In the genomic region with DNA sequence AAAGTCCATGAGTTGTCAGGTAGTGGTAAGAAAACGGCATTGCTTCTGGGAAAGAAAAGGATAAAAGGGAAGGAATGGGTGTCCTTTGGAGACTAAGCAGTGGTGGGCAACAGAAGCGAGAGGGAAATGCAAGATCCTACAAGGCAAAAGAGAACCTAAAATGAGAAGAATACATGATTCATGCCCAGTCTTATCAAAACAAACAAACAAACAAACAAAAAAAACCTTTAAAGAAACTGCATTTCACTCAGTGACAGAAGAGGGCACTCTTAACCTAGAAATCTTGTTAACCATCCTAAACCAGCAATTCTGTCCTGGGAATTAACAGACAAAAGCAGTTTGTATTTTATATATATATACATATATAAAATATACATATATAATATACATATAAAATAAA, we compare ENCODE assay signal across 9 cellular contexts.
DNase-seq lines count a peak whose midpoint lies in the region; ATAC-seq, FAIRE-seq and TF ChIP-seq lines count a peak whose summit lies in the region.
"Had no signal": no experiment of that assay in that cellular context is flagged by ENCODE, and none has a peak within 500 bp of the region (broad histone marks: within the 10 kb centered on the region; RNA-seq: fewer than 3 reads in every experiment).

No MANE protein-coding gene starts in this region.

- H3K9me3 ChIP-seq in left ventricle myocardium inferior (replicated peaks): no peaks in the 10 kb centered on the region
- H3K9me3 ChIP-seq in PC-9 (ENCODE audit: insufficient read depth, low read depth): no peaks in the 10 kb centered on the region
- H3K9me3 ChIP-seq in small intestine (ENCODE audit: control insufficient read depth, low read depth): no peaks in the 10 kb centered on the region

- H3K27me3 ChIP-seq in left ventricle myocardium inferior (ENCODE audit: low read depth) (no peaks in the 10 kb centered on the region), PC-9 (ENCODE audit: insufficient read depth, low read depth) (no peaks in the 10 kb centered on the region), small intestine (ENCODE audit: control insufficient read depth in 2 of 2, insufficient read depth in 2 of 2, low read length in 2 of 2) (no peaks in the 10 kb centered on the region)

- ATAC-seq in left cardiac atrium (no peak), GM21381 (IDR thresholded peaks at IDR 0.05; ENCODE audit: unreplicated experiment) (no peak), HG03565 (IDR thresholded peaks at IDR 0.05; ENCODE audit: unreplicated experiment) (no peak)

- H4K20me1 ChIP-seq in PC-9 (ENCODE audit: insufficient read depth): no peaks in the 10 kb centered on the region

- no TSS peak for BruUV-seq in PC-9 (replicated peaks; lab: Mats Ljungman, UMichigan)

- no peaks in the 10 kb centered on the region for H3K4me1 ChIP-seq in left ventricle myocardium inferior
- 0 out of 2 replicates have a peak, but pooled peaks cover 4% of the 10 kb centered on the region for H3K4me1 ChIP-seq in PC-9 (replicated peaks; ENCODE audit: insufficient read depth)
- H3K4me1 ChIP-seq in small intestine (ENCODE audit: control insufficient read depth in 2 of 2, insufficient read depth in 1 of 2, low read depth in 1 of 2, low read length in 1 of 2): no peaks in the 10 kb centered on the region

- DNase-seq in left ventricle myocardium inferior (no peak), left cardiac atrium (no peak), PC-9 (peak in 1 of 2 experiments; percentile 39), fibroblast of mammary gland (ENCODE audit: low read depth) (peak; percentile 53), type B pancreatic cell (ENCODE audit: extremely low spot score, unreplicated experiment) (no peak), small intestine (no peak)

- TF ChIP-seq CTCF in left ventricle myocardium inferior (IDR thresholded peaks at IDR 0.05; ENCODE audit: borderline replicate concordance) (peak; percentile 72), PC-9 (conservative IDR thresholded peaks at IDR 0.05) (peak; percentile 73), fibroblast of mammary gland (conservative IDR thresholded peaks at IDR 0.05; ENCODE audit: control insufficient read depth, insufficient read depth, low read depth, low read length) (peak; percentile 59), type B pancreatic cell (conservative IDR thresholded peaks at IDR 0.05) (peak; percentile 81)

- no peaks in the 10 kb centered on the region for H3K79me2 ChIP-seq in PC-9 (ENCODE audit: low read depth)

- H3K9me2 ChIP-seq in PC-9 (ENCODE audit: insufficient read depth): no peaks in the 10 kb centered on the region

- WGBS in small intestine, 3 donors: 76 to 85% (median 78%) methylated on average over 2 of the region's 2 CpGs

- no peak overlapping the region for H3K4me2 ChIP-seq in PC-9

- no peaks in the 10 kb centered on the region for H3K36me3 ChIP-seq in left ventricle myocardium inferior
- H3K36me3 ChIP-seq in PC-9 (ENCODE audit: low read depth): peaks cover 10% of the 10 kb centered on the region
- peaks cover 0 to 10% of the 10 kb centered on the region in 2 donors for H3K36me3 ChIP-seq in small intestine (ENCODE audit: control insufficient read depth in 2 of 2, insufficient read depth in 2 of 2, low read length in 2 of 2)

- H3K27me3 Mint-ChIP-seq in type B pancreatic cell: no peaks in the 10 kb centered on the region
- H3K27me3 Mint-ChIP-seq: activated naive CD8-positive, alpha-beta T cell had no signal

- intact Hi-C loops in left ventricle myocardium inferior (cut with micrococcal nuclease) (loop anchor here (5.0 kb wide), 1 partner anchor 276 kb away; no protein-coding TSS in a partner anchor), left cardiac atrium (cut with DNase I) (loop anchor here in 1 of 2 donors (2.0 to 10.0 kb wide), 2 partner anchors 274 to 738 kb away; no protein-coding TSS in a partner anchor), PC-9 (cut with micrococcal nuclease; ENCODE audit: unreplicated experiment) (no loop called here)

- H3K4me3 Mint-ChIP-seq in type B pancreatic cell: peak overlapping the region; percentile 33
- H3K4me3 Mint-ChIP-seq: activated naive CD8-positive, alpha-beta T cell had no signal

- peak overlapping the region; percentile 88 for H3K27ac Mint-ChIP-seq in type B pancreatic cell
- H3K27ac Mint-ChIP-seq: activated naive CD8-positive, alpha-beta T cell had no signal

- no peak overlapping the region for H2AFZ ChIP-seq in PC-9

- H3K9me3 Mint-ChIP-seq in type B pancreatic cell: peaks cover 5% of the 10 kb centered on the region

- CTCF ChIA-PET in PC-9 (lab: Charles Lee): interaction anchor here (0.7 kb wide), 1 partner anchor 813 kb away, joined by 5 read pairs; no protein-coding TSS in a partner anchor

- no peak for FAIRE-seq in small intestine (lab: Jason Lieb, UNC)

- peaks cover 2% of the 10 kb centered on the region for H3K4me1 Mint-ChIP-seq in type B pancreatic cell (ENCODE audit: unreplicated experiment)

- no peaks in the 10 kb centered on the region; the same call in 1 of the 2 replicates for H3F3A ChIP-seq in PC-9 (ENCODE audit: insufficient read depth, low read depth)

- no peak overlapping the region for H3K4me3 ChIP-seq in left ventricle myocardium inferior
- no peak overlapping the region for H3K4me3 ChIP-seq in PC-9
- H3K4me3 ChIP-seq in fibroblast of mammary gland (ENCODE audit: control insufficient read depth, low read depth, low read length): no peak overlapping the region
- no peak overlapping the region for H3K4me3 ChIP-seq in small intestine (ENCODE audit: low read depth in 1 of 2, low read length in 2 of 2)

- H3K27ac ChIP-seq in left ventricle myocardium inferior (replicated peaks): no peak overlapping the region
- H3K27ac ChIP-seq in PC-9: no peak overlapping the region
- no peak overlapping the region for H3K27ac ChIP-seq in small intestine (ENCODE audit: low read depth in 1 of 2, low read length in 1 of 2)

- POLR2A ChIA-PET in PC-9 (lab: Charles Lee; ENCODE audit: unreplicated experiment): no interaction called here

- peaks cover 20% of the 10 kb centered on the region for H3K36me3 Mint-ChIP-seq in type B pancreatic cell
